ENCODE assay signal across 19 cellular contexts in genomic region chrX:68940601-68941000, GRCh38.
A peak's percentile ranks its signal among the peaks of the same experiment; 100 is the strongest.
DNase-seq lines count a peak whose midpoint lies in the region; ATAC-seq and TF ChIP-seq lines count a peak whose summit lies in the region.
"Had no signal": no experiment of that assay in that cellular context is flagged by ENCODE, and none has a peak within 500 bp of the region (broad histone marks: within the 10 kb centered on the region; RNA-seq: fewer than 3 reads in every experiment).

No MANE protein-coding gene starts in this region.

- no peak overlapping the region for H4K5ac ChIP-seq in H9 (ENCODE audit: insufficient read length, low read depth, low read length)

- intact Hi-C loops in colonic mucosa (cut with DNase I) (no loop called here), transverse colon (cut with DNase I; ENCODE audit: low total_unique reads) (no loop called here), body of pancreas (cut with DNase I) (no loop called here)

- H3K4me2 ChIP-seq in H9 (ENCODE audit: insufficient read depth, insufficient read length, low read length) (no peak overlapping the region), hepatocyte (no peak overlapping the region)

- H3K79me2 ChIP-seq in H9 (ENCODE audit: insufficient read depth, low read length) (no peaks in the 10 kb centered on the region), hepatocyte (no peaks in the 10 kb centered on the region)

- no peak overlapping the region for H3K23ac ChIP-seq in H9 (ENCODE audit: insufficient read length, low read depth, low read length)

- no peak overlapping the region for H2BK120ac ChIP-seq in H9 (ENCODE audit: low read depth, low read length, poor library complexity, severe bottlenecking)

- no peak overlapping the region for H3K56ac ChIP-seq in H9 (ENCODE audit: insufficient read length, low read depth, low read length)

- DNase-seq in H9: peak; percentile 10
- DNase-seq in colonic mucosa: peak; percentile 15
- peak; percentile 8 for DNase-seq in mucosa of gallbladder (ENCODE audit: low spot score)
- peak; percentile 2 for DNase-seq in transverse colon
- DNase-seq in hepatocyte (ENCODE audit: low spot score): no peak
- no peak for DNase-seq in body of pancreas
- DNase-seq: BE2C; CD4-positive, alpha-beta memory T cell; DND-41; GDM1; GOT3; Karpas-422; NCI-H187 treated with DMSO at 0.1 percent for 48 hours; NCI-H2171; NCI-H446 treated with DMSO at 0.1 percent for 48 hours; NCI-H748 treated with DMSO at 0.1 percent for 48 hours had no signal

- H3K23me2 ChIP-seq in H9 (ENCODE audit: insufficient read length, low read depth, low read length, poor library complexity, severe bottlenecking): no peaks in the 10 kb centered on the region

- peaks cover 14% of the 10 kb centered on the region for H3K27me3 Mint-ChIP-seq in H9 (ENCODE audit: low read depth)
- H3K27me3 Mint-ChIP-seq: CD4-positive, alpha-beta memory T cell had no signal

- no peak overlapping the region for H4K91ac ChIP-seq in H9 (ENCODE audit: insufficient read length, low read depth, low read length)

- no peak for TF ChIP-seq EP300 in transverse colon (IDR thresholded peaks at IDR 0.05; ENCODE audit: low read depth)

- no peak overlapping the region for H2BK5ac ChIP-seq in H9 (ENCODE audit: insufficient read length, low read length)

- no peak overlapping the region for H3K4ac ChIP-seq in H9 (ENCODE audit: low read depth, low read length)

- H3K9me3 ChIP-seq in H9 (ENCODE audit: control insufficient read depth, low read depth, low read length) (no peaks in the 10 kb centered on the region), colonic mucosa (no peaks in the 10 kb centered on the region), transverse colon (no peaks in the 10 kb centered on the region), hepatocyte (ENCODE audit: low read depth) (no peaks in the 10 kb centered on the region), body of pancreas (no peaks in the 10 kb centered on the region)
- H3K9me3 ChIP-seq: BE2C had no signal

- H2AFZ ChIP-seq in H9 (ENCODE audit: low read length) (no peak overlapping the region), hepatocyte (no peak overlapping the region)

- TF ChIP-seq POLR2A in transverse colon (IDR thresholded peaks at IDR 0.05): no peak
- TF ChIP-seq POLR2A in body of pancreas (IDR thresholded peaks at IDR 0.05): no peak

- peaks cover 57 to 61% of the 10 kb centered on the region in 2 experiments for H3K9me3 Mint-ChIP-seq in H9
- H3K9me3 Mint-ChIP-seq: CD4-positive, alpha-beta memory T cell had no signal

- H3K27ac ChIP-seq in H9 (ENCODE audit: insufficient read length, low read depth, low read length): no peak overlapping the region
- H3K27ac ChIP-seq in colonic mucosa: no peak overlapping the region
- no peak overlapping the region for H3K27ac ChIP-seq in transverse colon
- no peak overlapping the region for H3K27ac ChIP-seq in hepatocyte
- no peak overlapping the region for H3K27ac ChIP-seq in body of pancreas

- H3K9ac ChIP-seq in H9 (ENCODE audit: extremely low read depth, insufficient read length, low read length) (no peak overlapping the region), colonic mucosa (ENCODE audit: low read depth in 2 of 2, low read length in 2 of 2) (no peak overlapping the region)

- H2BK15ac ChIP-seq in H9 (ENCODE audit: low read depth, low read length): no peak overlapping the region

- no peak overlapping the region for H2BK20ac ChIP-seq in H9 (ENCODE audit: low read depth, low read length, poor library complexity, severe bottlenecking)

- no peak overlapping the region for H4K8ac ChIP-seq in H9 (replicated peaks; ENCODE audit: insufficient read length, low read depth, low read length)

- H3K36me3 ChIP-seq in colonic mucosa: no peaks in the 10 kb centered on the region
- H3K36me3 ChIP-seq in transverse colon: no peaks in the 10 kb centered on the region
- no peaks in the 10 kb centered on the region for H3K36me3 ChIP-seq in hepatocyte (replicated peaks; ENCODE audit: insufficient read depth, low read depth)
- H3K36me3 ChIP-seq in body of pancreas (replicated peaks in 1 of 2; ENCODE audit: insufficient read depth in 1 of 2, low read depth in 2 of 2): no peaks in the 10 kb centered on the region
- H3K36me3 ChIP-seq: BE2C had no signal

- TF ChIP-seq CTCF in H9 (conservative IDR thresholded peaks at IDR 0.05): no peak
- TF ChIP-seq CTCF in colonic mucosa (IDR thresholded peaks at IDR 0.05): no peak
- TF ChIP-seq CTCF in transverse colon (IDR thresholded peaks at IDR 0.05): no peak
- TF ChIP-seq CTCF in hepatocyte (IDR thresholded peaks at IDR 0.05; ENCODE audit: poor library complexity): no peak
- no peak for TF ChIP-seq CTCF in body of pancreas (IDR thresholded peaks at IDR 0.05)

- H2BK12ac ChIP-seq in H9 (ENCODE audit: insufficient read length, low read depth, low read length): no peak overlapping the region

- H4K20me1 ChIP-seq in H9 (ENCODE audit: control insufficient read depth, insufficient read depth, insufficient read length) (no peaks in the 10 kb centered on the region), hepatocyte (ENCODE audit: insufficient read depth, poor library complexity, severe bottlenecking) (no peaks in the 10 kb centered on the region)

- H3K4me1 Mint-ChIP-seq in H9: peaks cover 0 to 13% of the 10 kb centered on the region in 2 experiments; a peak in 2 of 4 replicates

- H3K27ac Mint-ChIP-seq in H9: no peak overlapping the region
- H3K27ac Mint-ChIP-seq: CD4-positive, alpha-beta memory T cell had no signal

- H3K27me3 ChIP-seq in H9 (ENCODE audit: insufficient read depth, low read length): no peaks in the 10 kb centered on the region
- no peaks in the 10 kb centered on the region for H3K27me3 ChIP-seq in colonic mucosa
- H3K27me3 ChIP-seq in transverse colon: no peaks in the 10 kb centered on the region
- H3K27me3 ChIP-seq in hepatocyte: no peaks in the 10 kb centered on the region
- H3K27me3 ChIP-seq in body of pancreas: no peaks in the 10 kb centered on the region
- H3K27me3 ChIP-seq: BE2C had no signal

- H3K4me1 ChIP-seq in H9 (ENCODE audit: insufficient read depth, low read length) (no peaks in the 10 kb centered on the region), colonic mucosa (no peaks in the 10 kb centered on the region), transverse colon (peaks cover 0 to 3% (median 1%) of the 10 kb centered on the region in 4 donors), hepatocyte (ENCODE audit: insufficient read depth) (no peaks in the 10 kb centered on the region), body of pancreas (peaks cover 11% of the 10 kb centered on the region)
- H3K4me1 ChIP-seq: BE2C had no signal

- no peak overlapping the region; the same call in 1 of the 2 replicates for H3K14ac ChIP-seq in H9 (ENCODE audit: insufficient read depth, low read length)

- no peak overlapping the region for H3K18ac ChIP-seq in H9 (ENCODE audit: insufficient read length, low read depth, low read length)

- no peaks in the 10 kb centered on the region for H3K79me1 ChIP-seq in H9 (ENCODE audit: insufficient read depth, low read depth, low read length, poor library complexity, severe bottlenecking)

- H3K4me3 ChIP-seq in colonic mucosa (no peak overlapping the region), transverse colon (no peak overlapping the region), hepatocyte (no peak overlapping the region), body of pancreas (no peak overlapping the region)

- WGBS in H9 (ENCODE audit: extremely low coverage, insufficient read length, low lambda C conversion rate): no CpG with 5 or more reads among the region's 7 CpGs
- WGBS in transverse colon (ENCODE audit: low coverage in 1 of 2), 2 donors: 85% methylated on average over 5 of the region's 7 CpGs; no CpG with 5 or more reads in 1 of the 2 donors
- WGBS in hepatocyte (ENCODE audit: low lambda C conversion rate, missing lambda C conversion rate): 75% methylated on average over 7 of the region's 7 CpGs
- 88 to 100% methylated on average over 3 to 5 of the region's 7 CpGs for WGBS in body of pancreas, 2 donors

- in situ Hi-C loops in transverse colon (cut with MboI; ENCODE audit: low pct_ligation_motif_present in 1 of 4, low pct_unique_long_range_greater_than_20kb in 1 of 4, low sequenced_read_pairs in 3 of 4): no loop called here

- peaks cover 0 to 2% (median 0%) of the 10 kb centered on the region in 3 experiments; a peak in 1 of 7 replicates for H3K36me3 Mint-ChIP-seq in H9 (ENCODE audit: insufficient read depth in 1 of 3, low read depth in 3 of 3)
- H3K36me3 Mint-ChIP-seq: CD4-positive, alpha-beta memory T cell had no signal

- H3K4me3 Mint-ChIP-seq in H9: no peak overlapping the region
- H3K4me3 Mint-ChIP-seq: CD4-positive, alpha-beta memory T cell had no signal

- no peak overlapping the region for H2AK5ac ChIP-seq in H9 (ENCODE audit: insufficient read length, low read length)

- H3T11ph ChIP-seq in H9 (ENCODE audit: low read length): no peak overlapping the region

- ATAC-seq in GM19463 (IDR thresholded peaks at IDR 0.05; ENCODE audit: unreplicated experiment) (no peak), body of pancreas (no peak)
- ATAC-seq: Panc1, Right ventricle myocardium inferior had no signal

- H3K9me2 ChIP-seq in hepatocyte (replicated peaks; ENCODE audit: insufficient read depth): no peaks in the 10 kb centered on the region

Comparison
In these comparisons a context has a peak if more than half of its experiments do, and no peak if none do; other contexts are left out.
1. DNase-seq: peak in H9 (single experiment), colonic mucosa (single experiment), mucosa of gallbladder (single experiment) and transverse colon (single experiment); none in hepatocyte (single experiment) and body of pancreas (0 of 4).